Comparison of ENCODE assay signal across 29 cellular contexts in the genomic region with DNA sequence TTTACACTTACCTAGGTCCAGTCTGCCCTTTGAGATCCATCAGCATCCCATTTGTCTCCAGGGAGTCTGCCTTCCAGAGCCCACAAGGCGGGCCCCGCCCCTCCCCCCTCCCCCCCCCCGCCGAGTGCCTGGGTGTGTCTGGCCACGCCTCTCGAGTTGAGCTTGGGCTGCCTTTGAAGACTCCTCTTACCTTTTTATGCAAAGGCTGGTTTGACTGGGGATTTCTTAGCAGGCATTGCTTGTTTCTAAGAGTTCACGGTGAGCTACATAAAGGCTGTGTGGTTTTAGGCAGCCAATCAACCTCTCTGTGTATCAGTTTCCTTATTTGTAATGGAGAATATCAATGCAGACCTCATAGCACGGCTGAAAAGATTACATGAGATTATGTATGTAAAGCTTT. TPM values are rescaled to one million over a fixed set of nuclear protein-coding genes. Genes with fewer than 3 reads are reported as not detected.
DNase-seq lines count a peak whose midpoint lies in the region; ATAC-seq and TF ChIP-seq lines count a peak whose summit lies in the region.
"Had no signal": no experiment of that assay in that cellular context is flagged by ENCODE, and none has a peak within 500 bp of the region (broad histone marks: within the 10 kb centered on the region; RNA-seq: fewer than 3 reads in every experiment).

No MANE protein-coding gene starts in this region.

- H3K36me3 ChIP-seq in esophagus muscularis mucosa = no peaks in the 10 kb centered on the region
- H3K36me3 ChIP-seq: BE2C, MG63, SJSA1 had no signal

- H3K27ac ChIP-seq in esophagus muscularis mucosa (replicated peaks in 1 of 4) = no peak overlapping the region
- H3K27ac ChIP-seq: SJSA1 had no signal

- DNase-seq in NCI-H748 (lab: John Stamatoyannopoulos, UW; ENCODE audit: unreplicated experiment) = peak; percentile 58
- no peak for DNase-seq in NCI-H748 treated with DMSO at 0.1 percent for 48 hours (lab: John Stamatoyannopoulos, UW)
- no peak for DNase-seq in stimulated activated naive CD8-positive, alpha-beta T cell treated with anti-CD3 and anti-CD28 coated beads, Interleukin-15, amount 100 ng/mL, for 72 hours
- no peak for DNase-seq in stimulated activated naive CD8-positive, alpha-beta T cell treated with anti-CD3 and anti-CD28 coated beads, Interleukin-15, Interleukin-2, amounts not matched to agents 100 U/mL and 50 U/mL, for 24 hours
- peak; percentile 62 for DNase-seq in esophagus muscularis mucosa (ENCODE audit: extremely low spot score)
- no peak for DNase-seq in H4 (ENCODE audit: low spot score)
- no peak for DNase-seq in SK-N-DZ (ENCODE audit: low spot score)
- DNase-seq in HuH-7 (ENCODE audit: low spot score) = no peak
- DNase-seq: 8988T; ACHN; BE2C; CD8-positive, alpha-beta memory T cell; DMS79 treated with DMSO at 0.1 percent for 48 hours; KBM-7; MG63; NCI-H1105 treated with DMSO at 0.1 percent for 48 hours; NCI-H146; NCI-H1930; NCI-H2107; NCI-H446 treated with DMSO at 0.1 percent for 48 hours; NK-92 treated with Interleukin-12 subunit alpha and Interleukin-12 subunit beta, amount 100 ng/mL, for 24 hours; PC-3; Right ventricle myocardium superior; RPMI8226 had no signal

- no peak overlapping the region for H3K4me3 Mint-ChIP-seq in stimulated activated naive CD8-positive, alpha-beta T cell treated with anti-CD3 and anti-CD28 coated beads, Interleukin-15, amount 100 ng/mL, for 72 hours
- H3K4me3 Mint-ChIP-seq: CD14-positive monocyte; CD8-positive, alpha-beta memory T cell had no signal

- no peaks in the 10 kb centered on the region for H3K9me3 Mint-ChIP-seq in stimulated activated naive CD8-positive, alpha-beta T cell treated with anti-CD3 and anti-CD28 coated beads, Interleukin-15, amount 100 ng/mL, for 72 hours
- H3K9me3 Mint-ChIP-seq: CD14-positive monocyte; CD8-positive, alpha-beta memory T cell had no signal

- no peaks in the 10 kb centered on the region for H3K4me1 ChIP-seq in esophagus muscularis mucosa
- H3K4me1 ChIP-seq: BE2C, SJSA1 had no signal

- H3K27ac Mint-ChIP-seq in stimulated activated naive CD8-positive, alpha-beta T cell treated with anti-CD3 and anti-CD28 coated beads, Interleukin-15, amount 100 ng/mL, for 72 hours = no peak overlapping the region
- H3K27ac Mint-ChIP-seq: CD14-positive monocyte; CD8-positive, alpha-beta memory T cell had no signal

- no peaks in the 10 kb centered on the region for H3K4me1 Mint-ChIP-seq in stimulated activated naive CD8-positive, alpha-beta T cell treated with anti-CD3 and anti-CD28 coated beads, Interleukin-15, amount 100 ng/mL, for 72 hours
- H3K4me1 Mint-ChIP-seq: CD14-positive monocyte had no signal

- no peak for TF ChIP-seq POLR2A in esophagus muscularis mucosa (IDR thresholded peaks at IDR 0.05; ENCODE audit: low read depth)

- peaks cover 0 to 31% (median 0%) of the 10 kb centered on the region in 4 donors for H3K27me3 ChIP-seq in esophagus muscularis mucosa

- intact Hi-C loops in esophagus muscularis mucosa (cut with DNase I) = no loop called here

- TF ChIP-seq EP300 in esophagus muscularis mucosa (IDR thresholded peaks at IDR 0.05) = no peak

- ATAC-seq in stimulated activated naive CD8-positive, alpha-beta T cell treated with anti-CD3 and anti-CD28 coated beads, Interleukin-15, amount 100 ng/mL, for 72 hours = peak; percentile 42
- ATAC-seq in stimulated activated naive CD8-positive, alpha-beta T cell treated with anti-CD3 and anti-CD28 coated beads, Interleukin-15, Interleukin-2, amounts not matched to agents 100 U/mL and 50 U/mL, for 24 hours = no peak
- ATAC-seq: HepG2, PC-3 had no signal

- no peak for TF ChIP-seq CTCF in esophagus muscularis mucosa (IDR thresholded peaks at IDR 0.05)

- H3K27me3 Mint-ChIP-seq in stimulated activated naive CD8-positive, alpha-beta T cell treated with anti-CD3 and anti-CD28 coated beads, Interleukin-15, amount 100 ng/mL, for 72 hours = peaks cover 12% of the 10 kb centered on the region

- H3K9me3 ChIP-seq in esophagus muscularis mucosa = no peaks in the 10 kb centered on the region
- H3K9me3 ChIP-seq: BE2C, MG63, SJSA1 had no signal

- H3K4me3 ChIP-seq in esophagus muscularis mucosa = no peak overlapping the region
- H3K4me3 ChIP-seq: MG63, SJSA1 had no signal

- WGBS in esophagus muscularis mucosa = 42% methylated on average over 7 of the region's 8 CpGs

RNA-seq across cellular contexts. Expression of a gene that starts 11.3 kb away (rescaled TPM):
- total RNA-seq in esophagus muscularis mucosa = under 1 TPM in 3 of 4 donors, not detected in 1; 0.11 to 0.26 (median 0.17) TPM
- 0.12 TPM in 1 of 2 replicates, not detected in the other for total RNA-seq in H4 (2014; rRNA removed; shearing (Covaris generic))
- polyA plus RNA-seq in SK-N-DZ (2014; cell fraction: cytosol; rRNA removed) = 1.1 and 1.5 TPM in 2 replicates
- polyA plus RNA-seq in SK-N-DZ (2014; cell fraction: nucleus; rRNA removed) = 1.1 and 2.0 TPM in 2 replicates
- total RNA-seq: CD8-positive, alpha-beta memory T cell; HepG2; HT1080; LHCN-M2; PC-3; SJSA1 had no signal
- polyA plus RNA-seq: CD14-positive monocyte; CD8-positive, alpha-beta memory T cell; HepG2 had no signal

Comparison
In these comparisons a context has a peak if more than half of its experiments do, and no peak if none do; other contexts are left out.
1. DNase-seq: peak in NCI-H748 (single experiment) and esophagus muscularis mucosa (single experiment); none in NCI-H748 treated with DMSO at 0.1 percent for 48 hours (single experiment), stimulated activated naive CD8-positive, alpha-beta T cell treated with anti-CD3 and anti-CD28 coated beads, Interleukin-15, amount 100 ng/mL, for 72 hours (0 of 2), stimulated activated naive CD8-positive, alpha-beta T cell treated with anti-CD3 and anti-CD28 coated beads, Interleukin-15, Interleukin-2, amounts not matched to agents 100 U/mL and 50 U/mL, for 24 hours (single experiment), H4 (single experiment), SK-N-DZ (single experiment) and HuH-7 (single experiment).